25 cellular contexts compared by ENCODE assay signal in genomic region chr7:38319873-38320272, GRCh38.
DNase-seq lines count a peak whose midpoint lies in the region; ATAC-seq and TF ChIP-seq lines count a peak whose summit lies in the region.
"Had no signal": no experiment of that assay in that cellular context is flagged by ENCODE, and none has a peak within 500 bp of the region (broad histone marks: within the 10 kb centered on the region; RNA-seq: fewer than 3 reads in every experiment).

No MANE protein-coding gene starts in this region.

- no peaks in the 10 kb centered on the region for H3K27me3 ChIP-seq in CD8-positive, alpha-beta T cell (ENCODE audit: insufficient read depth, low read length)
- no peaks in the 10 kb centered on the region for H3K27me3 ChIP-seq in naive thymus-derived CD4-positive, alpha-beta T cell (ENCODE audit: control insufficient read depth in 2 of 2, insufficient read depth in 2 of 2, low read length in 2 of 2)
- H3K27me3 ChIP-seq in tibial artery, result no peaks in the 10 kb centered on the region
- H3K27me3 ChIP-seq: esophagus muscularis mucosa, neural progenitor cell, tibial nerve had no signal

- H3K4me1 Mint-ChIP-seq in activated CD4-positive, alpha-beta T cell treated with anti-CD3 and anti-CD28 coated beads for 36 hours, result peaks cover 18% of the 10 kb centered on the region
- peaks cover 52% of the 10 kb centered on the region for H3K4me1 Mint-ChIP-seq in CD8-positive, alpha-beta T cell (ENCODE audit: low read depth)
- peaks cover 60% of the 10 kb centered on the region for H3K4me1 Mint-ChIP-seq in activated CD8-positive, alpha-beta T cell treated with anti-CD3 and anti-CD28 coated beads for 36 hours (ENCODE audit: low read depth)
- H3K4me1 Mint-ChIP-seq in naive thymus-derived CD4-positive, alpha-beta T cell, result peaks cover 5 to 50% (median 32%) of the 10 kb centered on the region in 7 donors

- POLR2A ChIA-PET in activated CD4-positive, alpha-beta T cell treated with anti-CD3 and anti-CD28 coated beads for 36 hours (lab: Charles Lee), result no interaction called here
- POLR2A ChIA-PET in CD8-positive, alpha-beta T cell (lab: Charles Lee), result interaction anchor here (0.9 to 1.7 kb wide), 5 partner anchors 11 to 83 kb away, joined by 3 to 5 read pairs (median 3); no protein-coding TSS in a partner anchor
- POLR2A ChIA-PET in activated CD8-positive, alpha-beta T cell treated with anti-CD3 and anti-CD28 coated beads for 36 hours (lab: Charles Lee), result interaction anchor here (0.9 to 1.3 kb wide), 2 partner anchors 88 to 99 kb away, joined by 3 to 6 read pairs; no protein-coding TSS in a partner anchor
- POLR2A ChIA-PET in naive thymus-derived CD4-positive, alpha-beta T cell (lab: Charles Lee), result interaction anchor here (1.7 to 2.2 kb wide), 3 partner anchors 10 to 20 kb away, joined by 5 to 7 read pairs (median 6); no protein-coding TSS in a partner anchor

- ATAC-seq in activated CD4-positive, alpha-beta T cell treated with anti-CD3 and anti-CD28 coated beads for 36 hours, result no peak
- peak; percentile 19 for ATAC-seq in CD8-positive, alpha-beta T cell
- ATAC-seq in activated CD8-positive, alpha-beta T cell treated with anti-CD3 and anti-CD28 coated beads for 36 hours, result no peak
- no peak for ATAC-seq in naive thymus-derived CD4-positive, alpha-beta T cell
- no peak for ATAC-seq in HG02763 (IDR thresholded peaks at IDR 0.05; ENCODE audit: unreplicated experiment)
- ATAC-seq: gastroesophageal sphincter; psoas muscle; Right ventricle myocardium inferior; stimulated activated naive B cell treated with anti-CD40 and anti-IgM and Interleukin-4, amounts not matched to agents 10 μg/mL and 1 μg/mL and 100 μg/mL, for 72 hours had no signal

- DNase-seq in activated CD4-positive, alpha-beta T cell treated with anti-CD3 and anti-CD28 coated beads for 36 hours, result no peak
- DNase-seq in activated CD4-positive, alpha-beta T cell treated with anti-CD3 and anti-CD28 coated beads for 4 hours, result no peak
- DNase-seq in CD8-positive, alpha-beta T cell, result no peak
- no peak for DNase-seq in activated CD8-positive, alpha-beta T cell treated with anti-CD3 and anti-CD28 coated beads for 36 hours
- DNase-seq in naive thymus-derived CD4-positive, alpha-beta T cell, result no peak
- DNase-seq in NCI-H1436 treated with DMSO at 0.1 percent for 48 hours (lab: John Stamatoyannopoulos, UW), result no peak
- DNase-seq in tibial artery, result no peak
- DNase-seq: activated CD4-positive, CD25-positive, alpha-beta regulatory T cell treated with anti-CD3 and anti-CD28 coated beads, Interleukin-2, amount 50 U/mL, for 72 hours; Calu3; effector CD8-positive, alpha-beta T cell; islet precursor cell; Kasumi-1; NCI-H1930; NCI-H226; NCI-H748 treated with DMSO at 0.1 percent for 48 hours; psoas muscle; stimulated activated CD4-positive, alpha-beta T cell treated with anti-CD3 and anti-CD28 coated beads, Interleukin-1b, Interleukin-23, amount 100 ng/mL, for 48 hours; stimulated activated naive B cell treated with anti-CD40 and anti-IgM and Interleukin-4, amounts not matched to agents 10 μg/mL and 1 μg/mL and 100 μg/mL, for 72 hours had no signal

- no peaks in the 10 kb centered on the region for H3K36me3 Mint-ChIP-seq in activated CD4-positive, alpha-beta T cell treated with anti-CD3 and anti-CD28 coated beads for 36 hours (ENCODE audit: low read depth)
- no peaks in the 10 kb centered on the region for H3K36me3 Mint-ChIP-seq in CD8-positive, alpha-beta T cell
- H3K36me3 Mint-ChIP-seq in activated CD8-positive, alpha-beta T cell treated with anti-CD3 and anti-CD28 coated beads for 36 hours (ENCODE audit: low read depth), result no peaks in the 10 kb centered on the region
- H3K36me3 Mint-ChIP-seq in naive thymus-derived CD4-positive, alpha-beta T cell, result no peaks in the 10 kb centered on the region
- H3K36me3 Mint-ChIP-seq: brain; neural progenitor cell; stimulated activated naive B cell treated with anti-CD40 and anti-IgM and Interleukin-4, amounts not matched to agents 10 μg/mL and 1 μg/mL and 100 μg/mL, for 72 hours had no signal

- H3K9me3 Mint-ChIP-seq in activated CD4-positive, alpha-beta T cell treated with anti-CD3 and anti-CD28 coated beads for 36 hours (ENCODE audit: low read depth), result no peaks in the 10 kb centered on the region
- H3K9me3 Mint-ChIP-seq in CD8-positive, alpha-beta T cell, result no peaks in the 10 kb centered on the region
- no peaks in the 10 kb centered on the region for H3K9me3 Mint-ChIP-seq in activated CD8-positive, alpha-beta T cell treated with anti-CD3 and anti-CD28 coated beads for 36 hours
- H3K9me3 Mint-ChIP-seq in naive thymus-derived CD4-positive, alpha-beta T cell, result no peaks in the 10 kb centered on the region
- H3K9me3 Mint-ChIP-seq: brain; neural progenitor cell; stimulated activated naive B cell treated with anti-CD40 and anti-IgM and Interleukin-4, amounts not matched to agents 10 μg/mL and 1 μg/mL and 100 μg/mL, for 72 hours had no signal

- CTCF ChIA-PET in activated CD4-positive, alpha-beta T cell treated with anti-CD3 and anti-CD28 coated beads for 36 hours (lab: Charles Lee), result interaction anchor here (0.8 to 3.6 kb wide), 6 partner anchors 10 to 104 kb away, joined by 3 to 21 read pairs (median 4); no protein-coding TSS in a partner anchor
- CTCF ChIA-PET in CD8-positive, alpha-beta T cell (lab: Charles Lee), result interaction anchor here (1.0 to 10.3 kb wide), 11 partner anchors 9 to 215 kb away, joined by 3 to 88 read pairs (median 8); no protein-coding TSS in a partner anchor
- CTCF ChIA-PET in activated CD8-positive, alpha-beta T cell treated with anti-CD3 and anti-CD28 coated beads for 36 hours (lab: Charles Lee), result interaction anchor here (1.5 to 7.8 kb wide), 9 partner anchors 9 to 212 kb away, joined by 3 to 69 read pairs (median 9); no protein-coding TSS in a partner anchor
- CTCF ChIA-PET in naive thymus-derived CD4-positive, alpha-beta T cell (lab: Charles Lee), result interaction anchor here (1.0 to 4.7 kb wide), 8 partner anchors 11 to 215 kb away, joined by 3 to 30 read pairs (median 6); no protein-coding TSS in a partner anchor

- no peak overlapping the region for H3K4me3 Mint-ChIP-seq in activated CD4-positive, alpha-beta T cell treated with anti-CD3 and anti-CD28 coated beads for 36 hours
- H3K4me3 Mint-ChIP-seq in CD8-positive, alpha-beta T cell, result peak overlapping the region; percentile 61
- H3K4me3 Mint-ChIP-seq in activated CD8-positive, alpha-beta T cell treated with anti-CD3 and anti-CD28 coated beads for 36 hours, result peak overlapping the region; percentile 65
- H3K4me3 Mint-ChIP-seq in naive thymus-derived CD4-positive, alpha-beta T cell, result peak overlapping the region in 9 of 10 donors; percentile 18 to 70 (median 39)
- H3K4me3 Mint-ChIP-seq: brain; neural progenitor cell; stimulated activated naive B cell treated with anti-CD40 and anti-IgM and Interleukin-4, amounts not matched to agents 10 μg/mL and 1 μg/mL and 100 μg/mL, for 72 hours had no signal

- intact Hi-C loops in activated CD4-positive, alpha-beta T cell treated with anti-CD3 and anti-CD28 coated beads for 36 hours (cut with DNase I, micrococcal nuclease), result loop anchor here (2.0 to 5.0 kb wide), 3 partner anchors 88 to 213 kb away; no protein-coding TSS in a partner anchor
- intact Hi-C loops in CD8-positive, alpha-beta T cell (cut with DNase I, micrococcal nuclease), result loop anchor here (1.0 to 5.0 kb wide), 3 partner anchors 73 to 213 kb away; no protein-coding TSS in a partner anchor
- intact Hi-C loops in activated CD8-positive, alpha-beta T cell treated with anti-CD3 and anti-CD28 coated beads for 36 hours (cut with micrococcal nuclease), result loop anchor here (5.0 kb wide), 2 partner anchors 88 to 213 kb away; no protein-coding TSS in a partner anchor
- intact Hi-C loops in naive thymus-derived CD4-positive, alpha-beta T cell (cut with micrococcal nuclease), result loop anchor here (1.0 to 5.0 kb wide), 7 partner anchors 15 to 213 kb away; partner anchors contain the start of gene TARP (in 1 of the 2)
- intact Hi-C loops in tibial artery (cut with DNase I; ENCODE audit: low total_unique reads), result no loop called here

- peaks cover 37% of the 10 kb centered on the region for H3K4me1 ChIP-seq in CD8-positive, alpha-beta T cell (ENCODE audit: insufficient read depth, low read length)
- H3K4me1 ChIP-seq in naive thymus-derived CD4-positive, alpha-beta T cell (ENCODE audit: control insufficient read depth in 2 of 2, insufficient read depth in 2 of 2, low read length in 2 of 2), result peaks cover 23 to 24% of the 10 kb centered on the region in 2 donors
- H3K4me1 ChIP-seq in tibial artery, result no peaks in the 10 kb centered on the region
- H3K4me1 ChIP-seq: gastroesophageal sphincter, neural progenitor cell, psoas muscle had no signal

- no peaks in the 10 kb centered on the region for H3K9me3 ChIP-seq in CD8-positive, alpha-beta T cell (ENCODE audit: low read length)
- H3K9me3 ChIP-seq in naive thymus-derived CD4-positive, alpha-beta T cell (ENCODE audit: control insufficient read depth in 2 of 3, low read length in 3 of 3), result no peaks in the 10 kb centered on the region
- H3K9me3 ChIP-seq in tibial artery, result no peaks in the 10 kb centered on the region
- H3K9me3 ChIP-seq: esophagus muscularis mucosa, gastroesophageal sphincter, psoas muscle, tibial nerve had no signal

- no peaks in the 10 kb centered on the region for H3K27me3 Mint-ChIP-seq in activated CD4-positive, alpha-beta T cell treated with anti-CD3 and anti-CD28 coated beads for 36 hours
- H3K27me3 Mint-ChIP-seq in CD8-positive, alpha-beta T cell (ENCODE audit: low read depth), result no peaks in the 10 kb centered on the region
- no peaks in the 10 kb centered on the region for H3K27me3 Mint-ChIP-seq in activated CD8-positive, alpha-beta T cell treated with anti-CD3 and anti-CD28 coated beads for 36 hours
- H3K27me3 Mint-ChIP-seq in naive thymus-derived CD4-positive, alpha-beta T cell, result no peaks in the 10 kb centered on the region
- H3K27me3 Mint-ChIP-seq: brain had no signal

- H3K27ac ChIP-seq in CD8-positive, alpha-beta T cell (ENCODE audit: low read depth, low read length), result no peak overlapping the region
- no peak overlapping the region for H3K27ac ChIP-seq in naive thymus-derived CD4-positive, alpha-beta T cell (ENCODE audit: low read depth, low read length)
- H3K27ac ChIP-seq in tibial artery, result no peak overlapping the region
- H3K27ac ChIP-seq: esophagus muscularis mucosa, gastroesophageal sphincter, neural progenitor cell, psoas muscle, tibial nerve had no signal

- peak overlapping the region; percentile 42 for H3K27ac Mint-ChIP-seq in activated CD4-positive, alpha-beta T cell treated with anti-CD3 and anti-CD28 coated beads for 36 hours
- peak overlapping the region; percentile 91 for H3K27ac Mint-ChIP-seq in CD8-positive, alpha-beta T cell
- peak overlapping the region; percentile 86 for H3K27ac Mint-ChIP-seq in activated CD8-positive, alpha-beta T cell treated with anti-CD3 and anti-CD28 coated beads for 36 hours
- H3K27ac Mint-ChIP-seq in naive thymus-derived CD4-positive, alpha-beta T cell, result peak overlapping the region; percentile 33 to 92 (median 78)
- H3K27ac Mint-ChIP-seq: brain; neural progenitor cell; stimulated activated naive B cell treated with anti-CD40 and anti-IgM and Interleukin-4, amounts not matched to agents 10 μg/mL and 1 μg/mL and 100 μg/mL, for 72 hours had no signal

- TF ChIP-seq CTCF in CD8-positive, alpha-beta T cell (IDR thresholded peaks at IDR 0.05), result no peak
- no peak for TF ChIP-seq CTCF in activated CD8-positive, alpha-beta T cell treated with anti-CD3 and anti-CD28 coated beads for 36 hours (IDR thresholded peaks at IDR 0.05)
- no peak for TF ChIP-seq CTCF in tibial artery (IDR thresholded peaks at IDR 0.05)

- no peaks in the 10 kb centered on the region for H3K36me3 ChIP-seq in CD8-positive, alpha-beta T cell (ENCODE audit: insufficient read depth, low read length)
- H3K36me3 ChIP-seq in naive thymus-derived CD4-positive, alpha-beta T cell (ENCODE audit: control insufficient read depth in 2 of 3, insufficient read depth in 3 of 3, low read length in 3 of 3), result no peaks in the 10 kb centered on the region
- H3K36me3 ChIP-seq in tibial artery, result no peaks in the 10 kb centered on the region
- H3K36me3 ChIP-seq: esophagus muscularis mucosa, gastroesophageal sphincter, neural progenitor cell, tibial nerve had no signal

- no peak overlapping the region for H3K4me3 ChIP-seq in CD8-positive, alpha-beta T cell (ENCODE audit: low read depth, low read length)
- H3K4me3 ChIP-seq in naive thymus-derived CD4-positive, alpha-beta T cell (ENCODE audit: low read length), result no peak overlapping the region
- H3K4me3 ChIP-seq in tibial artery, result no peak overlapping the region
- H3K4me3 ChIP-seq: esophagus muscularis mucosa, gastroesophageal sphincter, neural progenitor cell, psoas muscle, tibial nerve had no signal
